Comparison of ENCODE assay signal across 8 cellular contexts in the genomic region with DNA sequence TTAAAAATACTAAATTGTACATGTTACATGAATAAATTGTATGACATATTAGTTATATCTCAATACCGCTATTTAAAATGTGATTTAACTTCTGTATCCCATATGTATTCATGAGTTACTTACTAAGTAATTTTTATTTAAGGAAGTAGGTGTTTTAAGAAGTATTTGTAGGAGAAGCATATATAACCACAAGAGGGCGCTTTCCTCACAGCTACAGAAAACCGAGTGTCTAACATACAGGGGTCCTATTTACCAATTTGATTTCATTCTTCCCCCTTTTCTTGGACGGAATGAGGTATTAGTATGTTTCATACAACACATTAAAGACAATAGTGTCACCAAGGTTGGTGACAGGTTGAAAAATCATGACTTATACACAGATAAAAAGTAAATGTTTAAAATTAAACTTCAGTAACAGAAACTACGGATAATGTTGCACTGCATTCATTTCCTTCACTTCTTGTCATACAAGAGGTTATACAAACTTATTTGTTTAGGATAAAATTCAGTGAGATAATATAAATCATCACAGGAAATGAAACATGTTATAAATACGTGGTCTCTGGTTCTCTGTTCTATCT.
DNase-seq lines count a peak whose midpoint lies in the region; ATAC-seq and TF ChIP-seq lines count a peak whose summit lies in the region.

No MANE protein-coding gene starts in this region.

- no peak for TF ChIP-seq POLR2A in erythroblast (IDR thresholded peaks at IDR 0.05; ENCODE audit: low read length)

- ATAC-seq in HG03342 (IDR thresholded peaks at IDR 0.05; ENCODE audit: unreplicated experiment) (no peak), GM19397 (IDR thresholded peaks at IDR 0.05; ENCODE audit: unreplicated experiment) (no peak)

- DNase-seq in D341Med (ENCODE audit: low spot score) = peak; percentile 45
- peak; percentile 61 for DNase-seq in HT1080 (ENCODE audit: low read depth)
- DNase-seq in RKO (ENCODE audit: low spot score) = peak; percentile 71
- DNase-seq in erythroblast (lab: John Stamatoyannopoulos, UW) = peak; percentile 42 to 55
- DNase-seq in non-pigmented ciliary epithelial cell (ENCODE audit: low read depth) = peak; percentile 35
- no peak for DNase-seq in occipital lobe (lab: John Stamatoyannopoulos, UW)
